In genomic region chr7:36513393-36513792, GRCh38 we compare ENCODE assay signal across 18 cellular contexts.
"Had no signal": no experiment of that assay in that cellular context is flagged by ENCODE, and none has a peak within 500 bp of the region (broad histone marks: within the 10 kb centered on the region; RNA-seq: fewer than 3 reads in every experiment).

No MANE protein-coding gene starts in this region.

- H3K4me1 ChIP-seq: colonic mucosa, esophagus muscularis mucosa, gastrocnemius medialis, right atrium auricular region, sigmoid colon, tibial artery, upper lobe of right lung, vagina had no signal

- H3K4me3 ChIP-seq: colonic mucosa, esophagus muscularis mucosa, gastrocnemius medialis, lung, ovary, right atrium auricular region, sigmoid colon, skin epidermis, tibial artery, upper lobe of right lung, vagina had no signal

- H3K9me3 ChIP-seq: colonic mucosa, esophagus muscularis mucosa, gastrocnemius medialis, ovary, right atrium auricular region, sigmoid colon, tibial artery, upper lobe of right lung, vagina had no signal

- H3K27ac ChIP-seq: colonic mucosa, epithelial cell of prostate, esophagus muscularis mucosa, gastrocnemius medialis, ovary, right atrium auricular region, sigmoid colon, skin epidermis, tibial artery, upper lobe of right lung, vagina had no signal

- H3K27me3 ChIP-seq: colonic mucosa, esophagus muscularis mucosa, gastrocnemius medialis, ovary, right atrium auricular region, sigmoid colon, tibial artery, upper lobe of right lung, vagina had no signal

- H3K36me3 ChIP-seq: colonic mucosa, esophagus muscularis mucosa, gastrocnemius medialis, ovary, right atrium auricular region, sigmoid colon, tibial artery, upper lobe of right lung, vagina had no signal

- DNase-seq: colonic mucosa; effector CD4-positive, alpha-beta T cell; gastrocnemius medialis; left colon; left ventricle myocardium superior; mesenchymal stem cell; midbrain; ovary; sigmoid colon; stimulated activated naive CD8-positive, alpha-beta T cell treated with anti-CD3 and anti-CD28 coated beads, Interleukin-15, Interleukin-2, amounts not matched to agents 100 U/mL and 50 U/mL, for 24 hours; tibial artery; upper lobe of right lung had no signal
